ENCODE assay signal across 11 cellular contexts in the genomic region with DNA sequence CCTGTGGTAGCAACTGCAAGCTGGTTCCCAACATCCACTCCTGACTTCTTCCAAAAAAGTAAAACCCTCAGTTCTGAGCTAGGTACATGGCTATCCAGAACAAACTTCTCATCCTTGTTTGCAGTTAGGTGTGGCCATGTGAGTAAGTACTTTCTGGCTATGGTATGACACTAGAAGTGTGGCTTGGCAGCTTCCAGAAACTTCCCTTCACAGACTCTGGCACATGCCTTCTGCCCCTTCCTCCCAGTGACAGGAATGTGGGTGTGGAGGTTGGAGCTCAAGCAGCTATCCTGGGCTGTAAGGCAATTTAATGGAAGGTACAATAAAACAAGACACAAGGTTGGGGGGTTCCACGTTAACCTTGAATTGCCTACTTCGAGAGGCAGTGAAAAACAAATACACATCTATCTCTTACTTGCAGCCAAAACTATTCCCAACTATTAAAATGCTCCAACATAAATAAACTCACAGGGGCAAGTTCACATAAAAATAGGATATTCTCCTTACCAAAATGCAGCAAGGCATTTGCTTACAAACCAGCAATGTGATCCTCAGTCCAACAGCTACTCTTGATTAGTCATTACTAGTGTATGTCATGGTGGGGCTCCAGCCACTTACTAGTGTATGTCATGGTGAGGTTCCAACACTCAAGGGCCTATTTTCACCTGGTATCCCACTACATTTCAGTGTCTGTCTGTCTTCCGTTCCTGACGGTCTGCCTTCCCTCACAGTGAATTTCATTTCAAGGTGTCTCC. TPM values are rescaled to one million over a fixed set of nuclear protein-coding genes. Genes with fewer than 3 reads are reported as not detected.
DNase-seq lines count a peak whose midpoint lies in the region; ATAC-seq and TF ChIP-seq lines count a peak whose summit lies in the region.
"Had no signal": no experiment of that assay in that cellular context is flagged by ENCODE, and none has a peak within 500 bp of the region (broad histone marks: within the 10 kb centered on the region; RNA-seq: fewer than 3 reads in every experiment).

No MANE protein-coding gene starts in this region.

- peaks cover 41% of the 10 kb centered on the region for H3K79me2 ChIP-seq in PC-3 (ENCODE audit: low read length)

- H3K9me3 ChIP-seq in PC-3 (ENCODE audit: low read length) (no peaks in the 10 kb centered on the region), left ventricle myocardium inferior (replicated peaks) (no peaks in the 10 kb centered on the region)
- H3K9me3 ChIP-seq: ascending aorta, HAP-1 had no signal

- CTCF ChIA-PET in PC-3 (lab: Charles Lee): interaction anchor here (0.6 to 1.1 kb wide), 3 partner anchors 22 to 83 kb away, joined by 3 to 6 read pairs (median 5); no protein-coding TSS in a partner anchor

- ATAC-seq in PC-3 (peak; percentile 12; the same call in 1 of the 2 replicates), left cardiac atrium (no peak)

- POLR2A ChIA-PET in PC-3 (lab: Charles Lee; ENCODE audit: unreplicated experiment): no interaction called here

- H3K9me2 ChIP-seq in PC-3 (replicated peaks; ENCODE audit: low read length): no peaks in the 10 kb centered on the region

- no peak overlapping the region for H3K9ac ChIP-seq in PC-3 (ENCODE audit: low read length)

- H3K27me3 ChIP-seq in PC-3 (ENCODE audit: low read length) (no peaks in the 10 kb centered on the region), left ventricle myocardium inferior (ENCODE audit: low read depth) (no peaks in the 10 kb centered on the region)
- H3K27me3 ChIP-seq: ascending aorta had no signal

- H3K36me3 ChIP-seq in PC-3 (ENCODE audit: low read depth, low read length) (peaks cover 11% of the 10 kb centered on the region; the same call in 1 of the 2 replicates), left ventricle myocardium inferior (peaks cover 50% of the 10 kb centered on the region)

- no TSS peak for BruUV-seq in PC-3 (replicated peaks; lab: Mats Ljungman, UMichigan)

- DNase-seq in DMS53 treated with DMSO at 0.1 percent for 48 hours (lab: John Stamatoyannopoulos, UW; ENCODE audit: unreplicated experiment) (peak; percentile 8), PC-3 (peak; percentile 34), fibroblast of mammary gland (ENCODE audit: low read depth) (peak; percentile 34), left cardiac atrium (no peak), left ventricle myocardium inferior (no peak), 8988T (no peak)
- DNase-seq: Calu3, foreskin melanocyte had no signal

- H3K4me2 ChIP-seq in PC-3 (ENCODE audit: low read length): peak overlapping the region; percentile 94; the same call in 1 of the 2 replicates

- H3K27ac ChIP-seq in PC-3 (ENCODE audit: low read length): no peak overlapping the region
- H3K27ac ChIP-seq in left ventricle myocardium inferior (replicated peaks): no peak overlapping the region
- H3K27ac ChIP-seq: ascending aorta had no signal

- no peak overlapping the region for H2AFZ ChIP-seq in PC-3 (ENCODE audit: low read length)

- H3K4me3 ChIP-seq in PC-3 (ENCODE audit: low read length) (no peak overlapping the region), fibroblast of mammary gland (ENCODE audit: control insufficient read depth, low read depth, low read length) (no peak overlapping the region), left ventricle myocardium inferior (no peak overlapping the region)
- H3K4me3 ChIP-seq: ascending aorta, HAP-1 had no signal

- intact Hi-C loops in PC-3 (cut with micrococcal nuclease) (no loop called here), left cardiac atrium (cut with DNase I) (no loop called here), left ventricle myocardium inferior (cut with micrococcal nuclease) (no loop called here)

- H3F3A ChIP-seq in PC-3 (ENCODE audit: low read length, unreplicated experiment): peaks cover 3% of the 10 kb centered on the region

- H3K4me1 ChIP-seq in PC-3 (ENCODE audit: insufficient read depth, low read length) (peaks cover 40% of the 10 kb centered on the region), left ventricle myocardium inferior (peaks cover 39% of the 10 kb centered on the region)

- H4K20me1 ChIP-seq in PC-3 (ENCODE audit: low read length): no peaks in the 10 kb centered on the region

- TF ChIP-seq CTCF in PC-3 (conservative IDR thresholded peaks at IDR 0.05; ENCODE audit: low read depth, low read length) (no peak), fibroblast of mammary gland (conservative IDR thresholded peaks at IDR 0.05; ENCODE audit: control insufficient read depth, insufficient read depth, low read depth, low read length) (no peak), left ventricle myocardium inferior (IDR thresholded peaks at IDR 0.05; ENCODE audit: borderline replicate concordance) (no peak)

RNA-seq across cellular contexts. Expression of a gene that starts 3.1 kb away (rescaled TPM):
- total RNA-seq in PC-3 (2014; rRNA removed) (48.8 and 49.1 TPM in 2 replicates), left cardiac atrium (10 to 100 TPM; 19.4 to 22.1 TPM), left ventricle myocardium inferior (18.9 TPM)

RNA-seq across cellular contexts. Expression of a gene that starts 29.1 kb away (rescaled TPM):
- total RNA-seq in PC-3 (2014; rRNA removed): 45.7 and 57.7 TPM in 2 replicates
- 1 to 10 TPM in 1 of 2 donors, under 1 TPM in 1; 0.71 to 1.4 TPM for total RNA-seq in left cardiac atrium
- 0.38 TPM for total RNA-seq in left ventricle myocardium inferior

RNA-seq across cellular contexts. Expression of a gene that starts 35.8 kb away (rescaled TPM):
- total RNA-seq in PC-3 (2014; rRNA removed) (not detected in 2 replicates), left cardiac atrium (not detected), left ventricle myocardium inferior (not detected)
- total RNA-seq: ascending aorta, Calu3, liver had no signal

RNA-seq across cellular contexts. Expression of a gene that starts 50.6 kb away (rescaled TPM):
- total RNA-seq in PC-3 (2014; rRNA removed): 0.35 and 6.8 TPM in 2 replicates
- 1 to 10 TPM; 1.3 to 2.1 TPM for total RNA-seq in left cardiac atrium
- 1.3 TPM for total RNA-seq in left ventricle myocardium inferior
- total RNA-seq: ascending aorta had no signal

Comparison
In these comparisons a context has a peak if more than half of its experiments do, and no peak if none do; other contexts are left out.
1. DNase-seq: peak in DMS53 treated with DMSO at 0.1 percent for 48 hours (single experiment), PC-3 (single experiment) and fibroblast of mammary gland (single experiment); none in left cardiac atrium (single experiment), left ventricle myocardium inferior (single experiment) and 8988T (single experiment).
2. RNA of a gene that starts 29.1 kb away (total RNA-seq): 45.7 to 57.7 TPM in PC-3; 0.71 to 1.4 TPM in left cardiac atrium and 0.38 TPM in left ventricle myocardium inferior (single experiment); every median in the first group is over 10 times any median in the second.